Comparison of ENCODE assay signal across 10 cellular contexts in genomic region chr13:75685239-75685697, GRCh38. TPM values are rescaled to one million over a fixed set of nuclear protein-coding genes. Genes with fewer than 3 reads are reported as not detected.
A peak's percentile ranks its signal among the peaks of the same experiment; 100 is the strongest.
DNase-seq lines count a peak whose midpoint lies in the region; ATAC-seq and TF ChIP-seq lines count a peak whose summit lies in the region.
"Had no signal": no experiment of that assay in that cellular context is flagged by ENCODE, and none has a peak within 500 bp of the region (broad histone marks: within the 10 kb centered on the region; RNA-seq: fewer than 3 reads in every experiment).

No MANE protein-coding gene starts in this region.

- TF ChIP-seq CTCF in 22Rv1 (IDR thresholded peaks at IDR 0.05), result peak; percentile 8; the same call in 1 of the 2 replicates
- peak; percentile 49 for TF ChIP-seq CTCF in fibroblast of villous mesenchyme (IDR thresholded peaks at IDR 0.05; ENCODE audit: insufficient read depth, low read depth, low read length)

- H3K27ac ChIP-seq in 22Rv1, result no peak overlapping the region

- ATAC-seq in GM18498 (IDR thresholded peaks at IDR 0.05; ENCODE audit: unreplicated experiment) (no peak), GM18909 (IDR thresholded peaks at IDR 0.05; ENCODE audit: poor library complexity, unreplicated experiment) (no peak)

- H3K4me3 ChIP-seq in fibroblast of villous mesenchyme (ENCODE audit: low read depth, low read length), result no peak overlapping the region

- DNase-seq in GM03348 (ENCODE audit: low spot score) (peak; percentile 60), RPMI7951 (ENCODE audit: low read depth) (peak; percentile 96), fibroblast of villous mesenchyme (ENCODE audit: low read depth) (peak; percentile 87), globus pallidus (ENCODE audit: low spot score) (no peak)
- DNase-seq in stimulated activated naive CD4-positive, alpha-beta T cell (lab: John Stamatoyannopoulos, UW), result no peak
- DNase-seq: aorta, Right ventricle myocardium superior had no signal

RNA-seq across cellular contexts. Expression of gene LMO7, which starts 49.1 kb away (rescaled TPM):
- total RNA-seq in RPMI7951 (2014; rRNA removed; shearing (Covaris generic)), result 73.7 and 92.4 TPM in 2 replicates
- 174 and 185 TPM in 2 replicates for total RNA-seq in fibroblast of villous mesenchyme

Comparison
In these comparisons a context has a peak if more than half of its experiments do, and no peak if none do; other contexts are left out.
1. DNase-seq: peak in GM03348 (single experiment), RPMI7951 (single experiment) and fibroblast of villous mesenchyme (single experiment); none in stimulated activated naive CD4-positive, alpha-beta T cell (0 of 6) and globus pallidus (single experiment).